1 cellular context compared by ENCODE assay signal in the genomic region with DNA sequence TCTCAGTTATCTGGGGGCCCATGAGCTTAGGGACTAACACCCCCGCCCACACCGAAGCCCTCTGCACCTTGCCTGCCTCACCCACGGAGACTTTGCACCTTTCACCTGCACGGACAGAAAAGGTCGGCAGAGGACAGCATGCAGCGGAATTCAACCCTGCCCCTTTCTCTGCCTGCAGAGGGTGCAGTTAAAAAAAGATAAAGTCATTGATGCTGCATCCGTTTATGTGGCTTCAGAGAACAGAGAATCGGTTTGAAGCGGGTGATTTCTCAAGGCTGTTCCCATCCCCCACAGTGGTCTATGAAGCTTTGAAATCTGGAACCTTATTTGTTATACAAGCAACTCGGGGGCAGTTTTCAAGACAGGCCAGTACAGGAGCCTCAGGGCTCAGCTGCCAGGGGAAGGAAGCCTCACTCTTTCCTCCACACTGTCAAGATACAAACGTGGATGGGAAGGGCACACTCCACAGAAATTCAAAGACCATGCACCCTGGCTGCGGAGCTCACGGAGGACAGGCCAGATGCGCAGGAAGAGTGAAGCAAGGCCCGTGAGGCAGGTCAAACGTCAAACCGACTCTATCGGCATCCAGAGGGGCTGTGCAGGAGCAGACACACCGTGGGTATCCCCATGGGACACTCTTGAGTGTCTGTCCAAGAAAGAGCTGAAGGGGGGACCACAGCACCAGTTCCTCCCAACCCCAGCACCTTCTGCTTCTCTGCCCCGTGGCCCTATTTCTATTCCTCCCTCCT.
TF ChIP-seq lines count a peak whose summit lies in the region.

No MANE protein-coding gene starts in this region.

TF ChIP-seq in GM23338, 12 proteins besides CTCF, POLR2A, EP300 and RAD21 (continued from another document):
- TF ChIP-seq, protein P1, sequence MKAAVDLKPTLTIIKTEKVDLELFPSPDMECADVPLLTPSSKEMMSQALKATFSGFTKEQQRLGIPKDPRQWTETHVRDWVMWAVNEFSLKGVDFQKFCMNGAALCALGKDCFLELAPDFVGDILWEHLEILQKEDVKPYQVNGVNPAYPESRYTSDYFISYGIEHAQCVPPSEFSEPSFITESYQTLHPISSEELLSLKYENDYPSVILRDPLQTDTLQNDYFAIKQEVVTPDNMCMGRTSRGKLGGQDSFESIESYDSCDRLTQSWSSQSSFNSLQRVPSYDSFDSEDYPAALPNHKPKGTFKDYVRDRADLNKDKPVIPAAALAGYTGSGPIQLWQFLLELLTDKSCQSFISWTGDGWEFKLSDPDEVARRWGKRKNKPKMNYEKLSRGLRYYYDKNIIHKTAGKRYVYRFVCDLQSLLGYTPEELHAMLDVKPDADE (IDR thresholded peaks at IDR 0.05), result no peak
- TF ChIP-seq CREB1 (CRISPR knock-in tag; IDR thresholded peaks at IDR 0.05; ENCODE audit: low read depth) (no peak), ZNF114 (CRISPR knock-in tag; IDR thresholded peaks at IDR 0.05) (no peak)
- TF ChIP-seq, protein P2, sequence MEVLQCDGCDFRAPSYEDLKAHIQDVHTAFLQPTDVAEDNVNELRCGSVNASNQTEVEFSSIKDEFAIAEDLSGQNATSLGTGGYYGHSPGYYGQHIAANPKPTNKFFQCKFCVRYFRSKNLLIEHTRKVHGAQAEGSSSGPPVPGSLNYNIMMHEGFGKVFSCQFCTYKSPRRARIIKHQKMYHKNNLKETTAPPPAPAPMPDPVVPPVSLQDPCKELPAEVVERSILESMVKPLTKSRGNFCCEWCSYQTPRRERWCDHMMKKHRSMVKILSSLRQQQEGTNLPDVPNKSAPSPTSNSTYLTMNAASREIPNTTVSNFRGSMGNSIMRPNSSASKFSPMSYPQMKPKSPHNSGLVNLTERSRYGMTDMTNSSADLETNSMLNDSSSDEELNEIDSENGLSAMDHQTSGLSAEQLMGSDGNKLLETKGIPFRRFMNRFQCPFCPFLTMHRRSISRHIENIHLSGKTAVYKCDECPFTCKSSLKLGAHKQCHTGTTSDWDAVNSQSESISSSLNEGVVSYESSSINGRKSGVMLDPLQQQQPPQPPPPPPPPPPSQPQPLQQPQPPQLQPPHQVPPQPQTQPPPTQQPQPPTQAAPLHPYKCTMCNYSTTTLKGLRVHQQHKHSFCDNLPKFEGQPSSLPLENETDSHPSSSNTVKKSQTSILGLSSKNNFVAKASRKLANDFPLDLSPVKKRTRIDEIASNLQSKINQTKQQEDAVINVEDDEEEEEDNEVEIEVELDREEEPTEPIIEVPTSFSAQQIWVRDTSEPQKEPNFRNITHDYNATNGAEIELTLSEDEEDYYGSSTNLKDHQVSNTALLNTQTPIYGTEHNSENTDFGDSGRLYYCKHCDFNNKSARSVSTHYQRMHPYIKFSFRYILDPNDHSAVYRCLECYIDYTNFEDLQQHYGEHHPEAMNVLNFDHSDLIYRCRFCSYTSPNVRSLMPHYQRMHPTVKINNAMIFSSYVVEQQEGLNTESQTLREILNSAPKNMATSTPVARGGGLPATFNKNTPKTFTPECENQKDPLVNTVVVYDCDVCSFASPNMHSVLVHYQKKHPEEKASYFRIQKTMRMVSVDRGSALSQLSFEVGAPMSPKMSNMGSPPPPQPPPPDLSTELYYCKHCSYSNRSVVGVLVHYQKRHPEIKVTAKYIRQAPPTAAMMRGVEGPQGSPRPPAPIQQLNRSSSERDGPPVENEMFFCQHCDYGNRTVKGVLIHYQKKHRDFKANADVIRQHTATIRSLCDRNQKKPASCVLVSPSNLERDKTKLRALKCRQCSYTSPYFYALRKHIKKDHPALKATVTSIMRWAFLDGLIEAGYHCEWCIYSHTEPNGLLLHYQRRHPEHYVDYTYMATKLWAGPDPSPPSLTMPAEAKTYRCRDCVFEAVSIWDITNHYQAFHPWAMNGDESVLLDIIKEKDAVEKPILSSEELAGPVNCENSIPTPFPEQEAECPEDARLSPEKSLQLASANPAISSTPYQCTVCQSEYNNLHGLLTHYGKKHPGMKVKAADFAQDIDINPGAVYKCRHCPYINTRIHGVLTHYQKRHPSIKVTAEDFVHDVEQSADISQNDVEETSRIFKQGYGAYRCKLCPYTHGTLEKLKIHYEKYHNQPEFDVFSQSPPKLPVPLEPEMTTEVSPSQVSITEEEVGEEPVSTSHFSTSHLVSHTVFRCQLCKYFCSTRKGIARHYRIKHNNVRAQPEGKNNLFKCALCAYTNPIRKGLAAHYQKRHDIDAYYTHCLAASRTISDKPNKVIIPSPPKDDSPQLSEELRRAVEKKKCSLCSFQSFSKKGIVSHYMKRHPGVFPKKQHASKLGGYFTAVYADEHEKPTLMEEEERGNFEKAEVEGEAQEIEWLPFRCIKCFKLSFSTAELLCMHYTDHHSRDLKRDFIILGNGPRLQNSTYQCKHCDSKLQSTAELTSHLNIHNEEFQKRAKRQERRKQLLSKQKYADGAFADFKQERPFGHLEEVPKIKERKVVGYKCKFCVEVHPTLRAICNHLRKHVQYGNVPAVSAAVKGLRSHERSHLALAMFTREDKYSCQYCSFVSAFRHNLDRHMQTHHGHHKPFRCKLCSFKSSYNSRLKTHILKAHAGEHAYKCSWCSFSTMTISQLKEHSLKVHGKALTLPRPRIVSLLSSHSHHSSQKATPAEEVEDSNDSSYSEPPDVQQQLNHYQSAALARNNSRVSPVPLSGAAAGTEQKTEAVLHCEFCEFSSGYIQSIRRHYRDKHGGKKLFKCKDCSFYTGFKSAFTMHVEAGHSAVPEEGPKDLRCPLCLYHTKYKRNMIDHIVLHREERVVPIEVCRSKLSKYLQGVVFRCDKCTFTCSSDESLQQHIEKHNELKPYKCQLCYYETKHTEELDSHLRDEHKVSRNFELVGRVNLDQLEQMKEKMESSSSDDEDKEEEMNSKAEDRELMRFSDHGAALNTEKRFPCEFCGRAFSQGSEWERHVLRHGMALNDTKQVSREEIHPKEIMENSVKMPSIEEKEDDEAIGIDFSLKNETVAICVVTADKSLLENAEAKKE (CRISPR knock-in tag; IDR thresholded peaks at IDR 0.05), result no peak
TF ChIP-seq in GM23338: peak in this region for 0.
